ENCODE assay signal across 1 cellular context in the genomic region with DNA sequence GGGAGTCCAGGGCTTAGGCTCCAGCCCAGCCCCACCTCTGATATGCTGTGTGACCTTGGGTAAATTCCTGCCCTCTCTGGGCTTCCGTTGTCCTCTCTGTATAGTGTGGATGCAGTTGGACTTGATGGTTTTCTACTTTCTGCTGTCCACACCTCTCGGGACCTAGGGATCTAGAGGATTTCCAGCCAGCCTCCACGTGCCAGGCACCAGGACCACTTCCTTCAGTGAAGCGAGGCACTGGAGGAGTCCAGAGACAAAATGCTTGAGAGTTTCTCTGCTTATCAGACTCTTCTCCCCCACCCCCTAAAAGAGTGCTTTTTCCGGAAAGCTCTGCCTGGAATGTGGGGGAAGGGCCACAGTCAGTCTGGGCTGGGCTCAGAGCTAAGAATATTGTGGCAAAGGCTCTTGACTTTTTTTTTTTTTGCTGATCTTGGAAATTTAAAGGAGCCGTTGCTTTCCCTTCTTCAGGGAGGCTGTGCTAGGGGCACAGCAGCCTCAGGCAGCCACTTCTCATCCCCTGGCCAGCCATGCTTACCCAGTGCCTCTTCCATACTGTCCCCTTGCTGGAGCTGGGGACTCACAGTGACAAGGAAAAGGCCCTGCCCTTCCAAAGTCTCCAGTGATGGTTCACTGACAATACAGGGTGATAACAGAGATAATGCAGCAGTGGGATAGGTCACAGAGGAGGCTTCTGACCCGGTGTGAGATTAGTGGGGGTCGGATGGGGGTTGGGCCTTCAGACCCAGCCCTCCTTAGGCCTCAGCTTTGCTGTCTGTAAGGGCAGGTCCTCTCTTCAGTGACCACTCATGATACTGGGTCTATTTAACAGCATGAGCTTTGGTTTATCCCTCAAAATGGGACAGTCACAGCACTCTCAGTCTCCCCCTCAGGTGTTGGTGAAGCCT.
TF ChIP-seq lines count a peak whose summit lies in the region.

No MANE protein-coding gene starts in this region.

TF ChIP-seq in HepG2, 621 proteins besides CTCF, POLR2A, EP300 and RAD21 (continues in another document):
- TF ChIP-seq SALL2 (CRISPR knock-in tag; IDR thresholded peaks at IDR 0.05) (no peak), ZNF121 (CRISPR knock-in tag; IDR thresholded peaks at IDR 0.05) (no peak), MAFF (IDR thresholded peaks at IDR 0.05; ENCODE audit: low read depth, low read length) (peak; percentile 54), ZNF773 (CRISPR knock-in tag; IDR thresholded peaks at IDR 0.05; ENCODE audit: borderline replicate concordance) (no peak), FOXO1 (CRISPR knock-in tag; IDR thresholded peaks at IDR 0.05) (no peak), ZNF768 (CRISPR knock-in tag; IDR thresholded peaks at IDR 0.05) (peak; percentile 99), ZC3H13 (CRISPR knock-in tag; IDR thresholded peaks at IDR 0.05) (no peak), TEAD3 (CRISPR knock-in tag; optimal IDR thresholded peaks at IDR 0.05; ENCODE audit: borderline replicate concordance) (peak; percentile 34), BHLHE40 (IDR thresholded peaks at IDR 0.05; ENCODE audit: low read length) (no peak), MBNL3 (CRISPR knock-in tag; conservative IDR thresholded peaks at IDR 0.05) (no peak), SP1 (IDR thresholded peaks at IDR 0.05) (no peak), SP1 (CRISPR knock-in tag; IDR thresholded peaks at IDR 0.05) (no peak), KDM1A (CRISPR knock-in tag; IDR thresholded peaks at IDR 0.05) (0 out of 2 replicates have a peak, but pooled peaks have one; percentile 56), PAX8 (CRISPR knock-in tag; IDR thresholded peaks at IDR 0.05; ENCODE audit: borderline replicate concordance) (no peak), KLF13 (CRISPR knock-in tag; IDR thresholded peaks at IDR 0.05) (no peak), MAFK (conservative IDR thresholded peaks at IDR 0.05 in 1 of 2, IDR thresholded peaks at IDR 0.05 in 1 of 2; ENCODE audit: low read length in 2 of 2) (peak; percentile 72 to 73), NFKBIZ (CRISPR knock-in tag; IDR thresholded peaks at IDR 0.05) (no peak), ZNF383 (CRISPR knock-in tag; IDR thresholded peaks at IDR 0.05; ENCODE audit: borderline replicate concordance) (no peak), ZNF816 (CRISPR knock-in tag; IDR thresholded peaks at IDR 0.05; ENCODE audit: borderline replicate concordance) (no peak), ISX (CRISPR knock-in tag; conservative IDR thresholded peaks at IDR 0.05) (no peak), KAT8 (CRISPR knock-in tag; IDR thresholded peaks at IDR 0.05) (no peak), ZMYM3 (CRISPR knock-in tag; IDR thresholded peaks at IDR 0.05) (peak; percentile 61), ATF1 (CRISPR knock-in tag; IDR thresholded peaks at IDR 0.05) (no peak), ZNF230 (CRISPR knock-in tag; IDR thresholded peaks at IDR 0.05) (no peak)
- TF ChIP-seq, protein P1, sequence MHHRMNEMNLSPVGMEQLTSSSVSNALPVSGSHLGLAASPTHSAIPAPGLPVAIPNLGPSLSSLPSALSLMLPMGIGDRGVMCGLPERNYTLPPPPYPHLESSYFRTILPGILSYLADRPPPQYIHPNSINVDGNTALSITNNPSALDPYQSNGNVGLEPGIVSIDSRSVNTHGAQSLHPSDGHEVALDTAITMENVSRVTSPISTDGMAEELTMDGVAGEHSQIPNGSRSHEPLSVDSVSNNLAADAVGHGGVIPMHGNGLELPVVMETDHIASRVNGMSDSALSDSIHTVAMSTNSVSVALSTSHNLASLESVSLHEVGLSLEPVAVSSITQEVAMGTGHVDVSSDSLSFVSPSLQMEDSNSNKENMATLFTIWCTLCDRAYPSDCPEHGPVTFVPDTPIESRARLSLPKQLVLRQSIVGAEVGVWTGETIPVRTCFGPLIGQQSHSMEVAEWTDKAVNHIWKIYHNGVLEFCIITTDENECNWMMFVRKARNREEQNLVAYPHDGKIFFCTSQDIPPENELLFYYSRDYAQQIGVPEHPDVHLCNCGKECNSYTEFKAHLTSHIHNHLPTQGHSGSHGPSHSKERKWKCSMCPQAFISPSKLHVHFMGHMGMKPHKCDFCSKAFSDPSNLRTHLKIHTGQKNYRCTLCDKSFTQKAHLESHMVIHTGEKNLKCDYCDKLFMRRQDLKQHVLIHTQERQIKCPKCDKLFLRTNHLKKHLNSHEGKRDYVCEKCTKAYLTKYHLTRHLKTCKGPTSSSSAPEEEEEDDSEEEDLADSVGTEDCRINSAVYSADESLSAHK (CRISPR knock-in tag; IDR thresholded peaks at IDR 0.05; ENCODE audit: borderline replicate concordance) = no peak
- TF ChIP-seq, protein P2, sequence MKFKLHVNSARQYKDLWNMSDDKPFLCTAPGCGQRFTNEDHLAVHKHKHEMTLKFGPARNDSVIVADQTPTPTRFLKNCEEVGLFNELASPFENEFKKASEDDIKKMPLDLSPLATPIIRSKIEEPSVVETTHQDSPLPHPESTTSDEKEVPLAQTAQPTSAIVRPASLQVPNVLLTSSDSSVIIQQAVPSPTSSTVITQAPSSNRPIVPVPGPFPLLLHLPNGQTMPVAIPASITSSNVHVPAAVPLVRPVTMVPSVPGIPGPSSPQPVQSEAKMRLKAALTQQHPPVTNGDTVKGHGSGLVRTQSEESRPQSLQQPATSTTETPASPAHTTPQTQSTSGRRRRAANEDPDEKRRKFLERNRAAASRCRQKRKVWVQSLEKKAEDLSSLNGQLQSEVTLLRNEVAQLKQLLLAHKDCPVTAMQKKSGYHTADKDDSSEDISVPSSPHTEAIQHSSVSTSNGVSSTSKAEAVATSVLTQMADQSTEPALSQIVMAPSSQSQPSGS (CRISPR knock-in tag; IDR thresholded peaks at IDR 0.05) = no peak
- TF ChIP-seq, protein P3, sequence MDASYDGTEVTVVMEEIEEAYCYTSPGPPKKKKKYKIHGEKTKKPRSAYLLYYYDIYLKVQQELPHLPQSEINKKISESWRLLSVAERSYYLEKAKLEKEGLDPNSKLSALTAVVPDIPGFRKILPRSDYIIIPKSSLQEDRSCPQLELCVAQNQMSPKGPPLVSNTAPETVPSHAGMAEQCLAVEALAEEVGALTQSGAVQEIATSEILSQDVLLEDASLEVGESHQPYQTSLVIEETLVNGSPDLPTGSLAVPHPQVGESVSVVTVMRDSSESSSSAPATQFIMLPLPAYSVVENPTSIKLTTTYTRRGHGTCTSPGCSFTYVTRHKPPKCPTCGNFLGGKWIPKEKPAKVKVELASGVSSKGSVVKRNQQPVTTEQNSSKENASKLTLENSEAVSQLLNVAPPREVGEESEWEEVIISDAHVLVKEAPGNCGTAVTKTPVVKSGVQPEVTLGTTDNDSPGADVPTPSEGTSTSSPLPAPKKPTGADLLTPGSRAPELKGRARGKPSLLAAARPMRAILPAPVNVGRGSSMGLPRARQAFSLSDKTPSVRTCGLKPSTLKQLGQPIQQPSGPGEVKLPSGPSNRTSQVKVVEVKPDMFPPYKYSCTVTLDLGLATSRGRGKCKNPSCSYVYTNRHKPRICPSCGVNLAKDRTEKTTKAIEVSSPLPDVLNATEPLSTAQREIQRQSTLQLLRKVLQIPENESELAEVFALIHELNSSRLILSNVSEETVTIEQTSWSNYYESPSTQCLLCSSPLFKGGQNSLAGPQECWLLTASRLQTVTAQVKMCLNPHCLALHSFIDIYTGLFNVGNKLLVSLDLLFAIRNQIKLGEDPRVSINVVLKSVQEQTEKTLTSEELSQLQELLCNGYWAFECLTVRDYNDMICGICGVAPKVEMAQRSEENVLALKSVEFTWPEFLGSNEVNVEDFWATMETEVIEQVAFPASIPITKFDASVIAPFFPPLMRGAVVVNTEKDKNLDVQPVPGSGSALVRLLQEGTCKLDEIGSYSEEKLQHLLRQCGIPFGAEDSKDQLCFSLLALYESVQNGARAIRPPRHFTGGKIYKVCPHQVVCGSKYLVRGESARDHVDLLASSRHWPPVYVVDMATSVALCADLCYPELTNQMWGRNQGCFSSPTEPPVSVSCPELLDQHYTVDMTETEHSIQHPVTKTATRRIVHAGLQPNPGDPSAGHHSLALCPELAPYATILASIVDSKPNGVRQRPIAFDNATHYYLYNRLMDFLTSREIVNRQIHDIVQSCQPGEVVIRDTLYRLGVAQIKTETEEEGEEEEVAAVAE (CRISPR knock-in tag; IDR thresholded peaks at IDR 0.05; ENCODE audit: borderline replicate concordance) = no peak
- TF ChIP-seq, protein P4, sequence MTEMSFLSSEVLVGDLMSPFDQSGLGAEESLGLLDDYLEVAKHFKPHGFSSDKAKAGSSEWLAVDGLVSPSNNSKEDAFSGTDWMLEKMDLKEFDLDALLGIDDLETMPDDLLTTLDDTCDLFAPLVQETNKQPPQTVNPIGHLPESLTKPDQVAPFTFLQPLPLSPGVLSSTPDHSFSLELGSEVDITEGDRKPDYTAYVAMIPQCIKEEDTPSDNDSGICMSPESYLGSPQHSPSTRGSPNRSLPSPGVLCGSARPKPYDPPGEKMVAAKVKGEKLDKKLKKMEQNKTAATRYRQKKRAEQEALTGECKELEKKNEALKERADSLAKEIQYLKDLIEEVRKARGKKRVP (CRISPR knock-in tag; IDR thresholded peaks at IDR 0.05) = no peak
- TF ChIP-seq, protein P5, sequence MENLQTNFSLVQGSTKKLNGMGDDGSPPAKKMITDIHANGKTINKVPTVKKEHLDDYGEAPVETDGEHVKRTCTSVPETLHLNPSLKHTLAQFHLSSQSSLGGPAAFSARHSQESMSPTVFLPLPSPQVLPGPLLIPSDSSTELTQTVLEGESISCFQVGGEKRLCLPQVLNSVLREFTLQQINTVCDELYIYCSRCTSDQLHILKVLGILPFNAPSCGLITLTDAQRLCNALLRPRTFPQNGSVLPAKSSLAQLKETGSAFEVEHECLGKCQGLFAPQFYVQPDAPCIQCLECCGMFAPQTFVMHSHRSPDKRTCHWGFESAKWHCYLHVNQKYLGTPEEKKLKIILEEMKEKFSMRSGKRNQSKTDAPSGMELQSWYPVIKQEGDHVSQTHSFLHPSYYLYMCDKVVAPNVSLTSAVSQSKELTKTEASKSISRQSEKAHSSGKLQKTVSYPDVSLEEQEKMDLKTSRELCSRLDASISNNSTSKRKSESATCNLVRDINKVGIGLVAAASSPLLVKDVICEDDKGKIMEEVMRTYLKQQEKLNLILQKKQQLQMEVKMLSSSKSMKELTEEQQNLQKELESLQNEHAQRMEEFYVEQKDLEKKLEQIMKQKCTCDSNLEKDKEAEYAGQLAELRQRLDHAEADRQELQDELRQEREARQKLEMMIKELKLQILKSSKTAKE (CRISPR knock-in tag; IDR thresholded peaks at IDR 0.05; ENCODE audit: borderline replicate concordance) = no peak
- TF ChIP-seq, protein P6, sequence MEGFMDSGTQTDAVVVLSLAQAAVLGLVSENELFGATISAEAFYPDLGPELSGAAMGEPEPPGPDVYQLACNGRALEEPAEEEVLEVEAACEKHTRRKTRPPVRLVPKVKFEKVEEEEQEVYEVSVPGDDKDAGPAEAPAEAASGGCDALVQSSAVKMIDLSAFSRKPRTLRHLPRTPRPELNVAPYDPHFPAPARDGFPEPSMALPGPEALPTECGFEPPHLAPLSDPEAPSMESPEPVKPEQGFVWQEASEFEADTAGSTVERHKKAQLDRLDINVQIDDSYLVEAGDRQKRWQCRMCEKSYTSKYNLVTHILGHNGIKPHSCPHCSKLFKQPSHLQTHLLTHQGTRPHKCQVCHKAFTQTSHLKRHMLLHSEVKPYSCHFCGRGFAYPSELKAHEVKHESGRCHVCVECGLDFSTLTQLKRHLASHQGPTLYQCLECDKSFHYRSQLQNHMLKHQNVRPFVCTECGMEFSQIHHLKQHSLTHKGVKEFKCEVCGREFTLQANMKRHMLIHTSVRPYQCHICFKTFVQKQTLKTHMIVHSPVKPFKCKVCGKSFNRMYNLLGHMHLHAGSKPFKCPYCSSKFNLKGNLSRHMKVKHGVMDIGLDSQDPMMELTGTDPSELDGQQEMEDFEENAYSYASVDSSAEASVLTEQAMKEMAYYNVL (CRISPR knock-in tag; IDR thresholded peaks at IDR 0.05; ENCODE audit: borderline replicate concordance) = no peak
- TF ChIP-seq, protein P7, sequence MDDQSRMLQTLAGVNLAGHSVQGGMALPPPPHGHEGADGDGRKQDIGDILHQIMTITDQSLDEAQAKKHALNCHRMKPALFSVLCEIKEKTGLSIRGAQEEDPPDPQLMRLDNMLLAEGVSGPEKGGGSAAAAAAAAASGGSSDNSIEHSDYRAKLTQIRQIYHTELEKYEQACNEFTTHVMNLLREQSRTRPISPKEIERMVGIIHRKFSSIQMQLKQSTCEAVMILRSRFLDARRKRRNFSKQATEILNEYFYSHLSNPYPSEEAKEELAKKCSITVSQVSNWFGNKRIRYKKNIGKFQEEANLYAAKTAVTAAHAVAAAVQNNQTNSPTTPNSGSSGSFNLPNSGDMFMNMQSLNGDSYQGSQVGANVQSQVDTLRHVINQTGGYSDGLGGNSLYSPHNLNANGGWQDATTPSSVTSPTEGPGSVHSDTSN (CRISPR knock-in tag; IDR thresholded peaks at IDR 0.05; ENCODE audit: borderline replicate concordance) = no peak
